ENCODE assay signal across 28 cellular contexts in genomic region chr5:114007678-114008077, GRCh38.
"Had no signal": no experiment of that assay in that cellular context is flagged by ENCODE, and none has a peak within 500 bp of the region (broad histone marks: within the 10 kb centered on the region; RNA-seq: fewer than 3 reads in every experiment).

No MANE protein-coding gene starts in this region.

- H3K36me3 Mint-ChIP-seq: stimulated activated effector memory CD8-positive, alpha-beta T cell treated with anti-CD3 and anti-CD28 coated beads, Interleukin-12 subunit alpha, Interleukin-12 subunit beta, amount 100 ng/mL, for 72 hours; stimulated activated memory B cell treated with anti-CD40 and anti-IgM and Interleukin-4, amounts not matched to agents 10 μg/mL and 1 μg/mL and 100 μg/mL, for 72 hours; stimulated activated naive B cell treated with anti-CD40 and anti-IgM and Interleukin-4, amounts not matched to agents 10 μg/mL and 1 μg/mL and 100 μg/mL, for 72 hours; type B pancreatic cell had no signal

- H3K27ac Mint-ChIP-seq: stimulated activated effector memory CD8-positive, alpha-beta T cell treated with anti-CD3 and anti-CD28 coated beads, Interleukin-12 subunit alpha, Interleukin-12 subunit beta, amount 100 ng/mL, for 72 hours; stimulated activated memory B cell treated with anti-CD40 and anti-IgM and Interleukin-4, amounts not matched to agents 10 μg/mL and 1 μg/mL and 100 μg/mL, for 72 hours; stimulated activated naive B cell treated with anti-CD40 and anti-IgM and Interleukin-4, amounts not matched to agents 10 μg/mL and 1 μg/mL and 100 μg/mL, for 72 hours; stimulated activated naive CD8-positive, alpha-beta T cell treated with anti-CD3 and anti-CD28 coated beads, Interleukin-15, amount 100 ng/mL, for 72 hours; stimulated activated naive CD8-positive, alpha-beta T cell treated with anti-CD3 and anti-CD28 coated beads, Interleukin-15, Interleukin-2, amounts not matched to agents 100 ng/mL and 50 ng/mL, for 24 hours; type B pancreatic cell had no signal

- H3K27ac ChIP-seq: stomach, suprapubic skin, testis, thoracic aorta, thyroid gland, tibial artery, tibial nerve, transverse colon, upper lobe of left lung, upper lobe of right lung, uterus, vagina had no signal

- H3K4me3 ChIP-seq: stomach, suprapubic skin, testis, thoracic aorta, thyroid gland, tibial artery, tibial nerve, transverse colon, upper lobe of left lung, upper lobe of right lung, uterus, vagina had no signal

- H3K4me3 Mint-ChIP-seq: stimulated activated effector memory CD8-positive, alpha-beta T cell treated with anti-CD3 and anti-CD28 coated beads, Interleukin-12 subunit alpha, Interleukin-12 subunit beta, amount 100 ng/mL, for 72 hours; stimulated activated memory B cell treated with anti-CD40 and anti-IgM and Interleukin-4, amounts not matched to agents 10 μg/mL and 1 μg/mL and 100 μg/mL, for 72 hours; stimulated activated naive B cell treated with anti-CD40 and anti-IgM and Interleukin-4, amounts not matched to agents 10 μg/mL and 1 μg/mL and 100 μg/mL, for 72 hours; stimulated activated naive CD8-positive, alpha-beta T cell treated with anti-CD3 and anti-CD28 coated beads, Interleukin-15, amount 100 ng/mL, for 72 hours; stimulated activated naive CD8-positive, alpha-beta T cell treated with anti-CD3 and anti-CD28 coated beads, Interleukin-15, Interleukin-2, amounts not matched to agents 100 ng/mL and 50 ng/mL, for 24 hours; type B pancreatic cell had no signal

- H3K4me1 ChIP-seq: suprapubic skin, testis, thyroid gland, tibial nerve, transverse colon, upper lobe of left lung, upper lobe of right lung, uterus, vagina had no signal

- H3K36me3 ChIP-seq: stomach, suprapubic skin, thoracic aorta, thyroid gland, tibial artery, tibial nerve, transverse colon, upper lobe of left lung, upper lobe of right lung, uterus, vagina had no signal

- H3K9me3 ChIP-seq: stomach, suprapubic skin, testis, thoracic aorta, thyroid gland, tibial artery, tibial nerve, transverse colon, upper lobe of left lung, upper lobe of right lung, uterus, vagina had no signal

- H3K27me3 ChIP-seq: stomach, suprapubic skin, testis, thyroid gland, tibial artery, tibial nerve, transverse colon, upper lobe of left lung, upper lobe of right lung, uterus, vagina had no signal

- H3K4me1 Mint-ChIP-seq: stimulated activated effector memory CD8-positive, alpha-beta T cell treated with anti-CD3 and anti-CD28 coated beads, Interleukin-12 subunit alpha, Interleukin-12 subunit beta, amount 100 ng/mL, for 72 hours; stimulated activated memory B cell treated with anti-CD40 and anti-IgM and Interleukin-4, amounts not matched to agents 10 μg/mL and 1 μg/mL and 100 μg/mL, for 72 hours; stimulated activated naive B cell treated with anti-CD40 and anti-IgM and Interleukin-4, amounts not matched to agents 10 μg/mL and 1 μg/mL and 100 μg/mL, for 72 hours; stimulated activated naive CD8-positive, alpha-beta T cell treated with anti-CD3 and anti-CD28 coated beads, Interleukin-15, amount 100 ng/mL, for 72 hours had no signal

- DNase-seq: stimulated activated CD4-positive, alpha-beta T cell treated with anti-CD3 and anti-CD28 coated beads, Interleukin-2, amount 100 ng/mL, for 48 hours; stimulated activated CD4-positive, alpha-beta T cell treated with anti-CD3 and anti-CD28 coated beads, Interleukin-4, amount 100 ng/mL, for 1 hour; stimulated activated CD4-positive, alpha-beta T cell treated with anti-CD3 and anti-CD28 coated beads, Interleukin-4, amount 100 ng/mL, for 24 hours; stimulated activated CD4-positive, alpha-beta T cell treated with anti-CD3 and anti-CD28 coated beads, Interleukin-4, amount 100 ng/mL, for 4 hours; stimulated activated CD8-positive, alpha-beta memory T cell treated with anti-CD3 and anti-CD28 coated beads, Interleukin-4, amount 100 ng/mL, for 48 hours; stimulated activated naive B cell treated with anti-CD40 and anti-IgM and Interleukin-4, amounts not matched to agents 10 μg/mL and 1 μg/mL and 100 μg/mL, for 72 hours; stimulated activated naive CD4-positive, alpha-beta T cell; stimulated activated naive CD4-positive, alpha-beta T cell treated with Interleukin-2 at 50 U/mL for 16 hours; stimulated activated naive CD8-positive, alpha-beta T cell treated with anti-CD3 and anti-CD28 coated beads, Interleukin-15, amount 100 ng/mL, for 72 hours; stimulated activated naive CD8-positive, alpha-beta T cell treated with anti-CD3 and anti-CD28 coated beads, Interleukin-15, Interleukin-2, amounts not matched to agents 100 U/mL and 50 U/mL, for 24 hours; stomach; substantia nigra; testis; thyroid gland; tibial artery; transverse colon; trophoblast cell; upper lobe of right lung; uterus had no signal

- H3K27me3 Mint-ChIP-seq: stimulated activated memory B cell treated with anti-CD40 and anti-IgM and Interleukin-4, amounts not matched to agents 10 μg/mL and 1 μg/mL and 100 μg/mL, for 72 hours; stimulated activated naive B cell treated with anti-CD40 and anti-IgM and Interleukin-4, amounts not matched to agents 10 μg/mL and 1 μg/mL and 100 μg/mL, for 72 hours; stimulated activated naive CD8-positive, alpha-beta T cell treated with anti-CD3 and anti-CD28 coated beads, Interleukin-15, amount 100 ng/mL, for 72 hours; stimulated activated naive CD8-positive, alpha-beta T cell treated with anti-CD3 and anti-CD28 coated beads, Interleukin-15, Interleukin-2, amounts not matched to agents 100 ng/mL and 50 ng/mL, for 24 hours; type B pancreatic cell had no signal

- ATAC-seq: stimulated activated effector memory CD8-positive, alpha-beta T cell treated with anti-CD3 and anti-CD28 coated beads, Interleukin-12 subunit alpha, Interleukin-12 subunit beta, amount 100 ng/mL, for 72 hours; stimulated activated memory B cell treated with anti-CD40 and anti-IgM and Interleukin-4, amounts not matched to agents 10 μg/mL and 1 μg/mL and 100 μg/mL, for 72 hours; stimulated activated naive B cell treated with anti-CD40 and anti-IgM and Interleukin-4, amounts not matched to agents 10 μg/mL and 1 μg/mL and 100 μg/mL, for 72 hours; stimulated activated naive CD8-positive, alpha-beta T cell treated with anti-CD3 and anti-CD28 coated beads, Interleukin-15, amount 100 ng/mL, for 72 hours; stimulated activated naive CD8-positive, alpha-beta T cell treated with anti-CD3 and anti-CD28 coated beads, Interleukin-15, Interleukin-2, amounts not matched to agents 100 U/mL and 50 U/mL, for 24 hours; upper lobe of right lung had no signal

- H3K9me3 Mint-ChIP-seq: stimulated activated memory B cell treated with anti-CD40 and anti-IgM and Interleukin-4, amounts not matched to agents 10 μg/mL and 1 μg/mL and 100 μg/mL, for 72 hours; stimulated activated naive CD8-positive, alpha-beta T cell treated with anti-CD3 and anti-CD28 coated beads, Interleukin-15, amount 100 ng/mL, for 72 hours; stimulated activated naive CD8-positive, alpha-beta T cell treated with anti-CD3 and anti-CD28 coated beads, Interleukin-15, Interleukin-2, amounts not matched to agents 100 ng/mL and 50 ng/mL, for 24 hours; type B pancreatic cell had no signal
